In genomic region chr22:38707346-38707745, GRCh38 we compare ENCODE assay signal across 8 cellular contexts. TPM values are rescaled to one million over a fixed set of nuclear protein-coding genes. Genes with fewer than 3 reads are reported as not detected.
DNase-seq lines count a peak whose midpoint lies in the region; ATAC-seq and TF ChIP-seq lines count a peak whose summit lies in the region.

No MANE protein-coding gene starts in this region.

- TF ChIP-seq CTCF in GM10248 (IDR thresholded peaks at IDR 0.05; ENCODE audit: control extremely low read depth, extremely low read depth, low read depth, missing control alignments): no peak

- no peak overlapping the region for H3K9ac ChIP-seq in stomach smooth muscle (ENCODE audit: low read length in 2 of 2)

- DNase-seq in T-helper 2 cell treated with Interferon-gamma antibody and Interleukin-4, amounts not matched to agents 5 μg/mL and 100 μg/mL, for 36 hours (ENCODE audit: low spot score): no peak
- DNase-seq in T-helper 2 cell (no peak), T-cell (no peak), glomerular visceral epithelial cell (ENCODE audit: extremely low spot score) (peak; percentile 9), GM10248 (ENCODE audit: extremely low spot score) (no peak)

- peak overlapping the region; percentile 91 for H3K27ac Mint-ChIP-seq in T-helper 2 cell treated with Interferon-gamma antibody and Interleukin-4, amounts not matched to agents 5 μg/mL and 100 μg/mL, for 36 hours
- H3K27ac Mint-ChIP-seq in T-cell: peak overlapping the region; percentile 81 to 83

- H3K27me3 ChIP-seq in stomach smooth muscle (ENCODE audit: control insufficient read depth in 1 of 2, insufficient read depth in 2 of 2, low read length in 2 of 2): no peaks in the 10 kb centered on the region

- H3K9me3 Mint-ChIP-seq in T-helper 2 cell treated with Interferon-gamma antibody and Interleukin-4, amounts not matched to agents 5 μg/mL and 100 μg/mL, for 36 hours: no peaks in the 10 kb centered on the region
- H3K9me3 Mint-ChIP-seq in T-cell: no peaks in the 10 kb centered on the region

- POLR2A ChIA-PET in T-cell (lab: Charles Lee) (interaction anchor here in 1 of 2 donors (1.9 kb wide), 1 partner anchor 26 kb away, joined by 7 read pairs; the partner anchor contains the start of gene TOMM22), GM10248 (lab: Yijun Ruan, JAX) (interaction anchor here (0.7 kb wide), 1 partner anchor 9 kb away, joined by 3 read pairs; no protein-coding TSS in a partner anchor)

- no peaks in the 10 kb centered on the region for H3K9me3 ChIP-seq in stomach smooth muscle (ENCODE audit: control insufficient read depth in 2 of 2, low read length in 2 of 2)

- peaks cover 27% of the 10 kb centered on the region for H3K4me1 ChIP-seq in stomach smooth muscle (ENCODE audit: control insufficient read depth, insufficient read depth, low read length)

- H3K4me1 Mint-ChIP-seq in T-helper 2 cell treated with Interferon-gamma antibody and Interleukin-4, amounts not matched to agents 5 μg/mL and 100 μg/mL, for 36 hours (ENCODE audit: low read depth): peaks cover 56% of the 10 kb centered on the region
- peaks cover 59 to 65% (median 64%) of the 10 kb centered on the region in 3 donors for H3K4me1 Mint-ChIP-seq in T-cell

- H3K27me3 Mint-ChIP-seq in T-helper 2 cell treated with Interferon-gamma antibody and Interleukin-4, amounts not matched to agents 5 μg/mL and 100 μg/mL, for 36 hours (ENCODE audit: low read depth): no peaks in the 10 kb centered on the region
- no peaks in the 10 kb centered on the region for H3K27me3 Mint-ChIP-seq in T-cell

- H3K36me3 Mint-ChIP-seq in T-helper 2 cell treated with Interferon-gamma antibody and Interleukin-4, amounts not matched to agents 5 μg/mL and 100 μg/mL, for 36 hours (ENCODE audit: low read depth): peaks cover 38% of the 10 kb centered on the region
- peaks cover 32% of the 10 kb centered on the region for H3K36me3 Mint-ChIP-seq in T-cell

- peak overlapping the region; percentile 84 to 85 for H3K4me3 ChIP-seq in stomach smooth muscle (ENCODE audit: low read length in 2 of 2)

- H3K36me3 ChIP-seq in stomach smooth muscle (ENCODE audit: control insufficient read depth in 2 of 2, insufficient read depth in 2 of 2, low read length in 2 of 2): peaks cover 2 to 14% of the 10 kb centered on the region in 2 donors

- H3K27ac ChIP-seq in stomach smooth muscle (ENCODE audit: low read length): no peak overlapping the region

- ATAC-seq in T-cell (replicated peaks in 1 of 4): no peak
- ATAC-seq in GM21515 (IDR thresholded peaks at IDR 0.05; ENCODE audit: unreplicated experiment): no peak
- no peak for ATAC-seq in GM21786 (IDR thresholded peaks at IDR 0.05; ENCODE audit: unreplicated experiment)

- H3K4me3 Mint-ChIP-seq in T-helper 2 cell treated with Interferon-gamma antibody and Interleukin-4, amounts not matched to agents 5 μg/mL and 100 μg/mL, for 36 hours: peak overlapping the region; percentile 96
- peak overlapping the region; percentile 89 to 90 (median 90) for H3K4me3 Mint-ChIP-seq in T-cell

- CTCF ChIA-PET in T-cell (lab: Charles Lee): interaction anchor here (1.2 to 3.6 kb wide), 4 partner anchors 15 to 26 kb away, joined by 3 to 17 read pairs (median 6); partner anchors contain the start of gene TOMM22 (in 2 of the 2)
- CTCF ChIA-PET in GM10248 (lab: Yijun Ruan, JAX): interaction anchor here (1.0 to 3.1 kb wide), 6 partner anchors 9 to 26 kb away, joined by 3 to 14 read pairs (median 7); partner anchors contain the start of gene TOMM22

RNA-seq across cellular contexts. Expression of gene GTPBP1, which starts 1.6 kb away (rescaled TPM):
- total RNA-seq in T-cell: 100 to 1,000 TPM in 2 of 5 donors, 10 to 100 TPM in 3; 79.1 to 229 (median 83.3) TPM

RNA-seq across cellular contexts. Expression of gene JOSD1, which starts 6.6 kb away (rescaled TPM):
- total RNA-seq in T-cell: 100 to 1,000 TPM in 2 of 5 donors, 10 to 100 TPM in 3; 78.4 to 164 (median 83.5) TPM

RNA-seq across cellular contexts. Expression of gene TOMM22, which starts 25.6 kb away (rescaled TPM):
- total RNA-seq in T-cell: 10 to 100 TPM; 52.4 to 58.1 (median 53.3) TPM

RNA-seq across cellular contexts. Expression of gene SUN2, which starts 48.5 kb away (rescaled TPM):
- 1,000 to 10,000 TPM in 2 of 5 donors, 100 to 1,000 TPM in 3; 526 to 1,075 (median 979) TPM for total RNA-seq in T-cell

RNA-seq across cellular contexts. Expression of gene CBY1, which starts 50.9 kb away (rescaled TPM):
- 10 to 100 TPM; 10.3 to 32.0 (median 27.8) TPM for total RNA-seq in T-cell
